Comparison of ENCODE assay signal across 1 cellular context in the genomic region with DNA sequence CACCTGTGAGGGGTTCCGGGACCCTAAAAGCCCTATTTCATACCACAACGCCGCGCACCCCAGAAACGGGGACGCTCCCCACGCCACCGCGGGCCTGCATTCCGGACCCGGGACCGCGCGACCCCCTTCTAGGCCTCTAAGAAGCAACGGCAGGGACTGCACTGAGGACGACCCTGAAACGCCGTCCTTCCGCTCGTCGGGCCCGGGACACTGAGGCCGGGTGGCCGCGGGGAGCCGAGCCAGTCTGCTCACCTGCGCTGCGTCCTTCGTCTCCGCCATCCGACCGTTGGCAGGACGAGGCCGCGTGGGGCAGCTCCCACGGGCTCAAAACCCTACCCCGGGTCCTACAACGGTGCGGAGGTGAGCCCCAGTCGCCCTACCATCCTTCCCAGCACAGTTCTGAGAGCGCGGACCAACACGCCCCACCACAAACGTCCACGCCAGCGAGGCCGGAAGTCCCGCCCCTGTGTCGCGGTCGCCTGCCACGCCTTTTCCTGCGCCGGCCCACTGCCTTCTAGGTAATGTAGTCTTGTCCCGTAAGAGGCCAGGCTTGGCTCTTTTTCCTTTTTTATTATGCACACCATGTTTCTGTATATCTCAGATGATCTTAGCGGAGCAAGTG.
TF ChIP-seq lines count a peak whose summit lies in the region.

A gene (minus strand): TSS at position 460 of the 622 bp plus-strand sequence. CDS start 181 bp downstream, at position 279.

TF ChIP-seq in GM12878, 131 proteins besides CTCF, POLR2A, EP300 and RAD21 (continued from another document and continues in another):
- TF ChIP-seq, protein P1, sequence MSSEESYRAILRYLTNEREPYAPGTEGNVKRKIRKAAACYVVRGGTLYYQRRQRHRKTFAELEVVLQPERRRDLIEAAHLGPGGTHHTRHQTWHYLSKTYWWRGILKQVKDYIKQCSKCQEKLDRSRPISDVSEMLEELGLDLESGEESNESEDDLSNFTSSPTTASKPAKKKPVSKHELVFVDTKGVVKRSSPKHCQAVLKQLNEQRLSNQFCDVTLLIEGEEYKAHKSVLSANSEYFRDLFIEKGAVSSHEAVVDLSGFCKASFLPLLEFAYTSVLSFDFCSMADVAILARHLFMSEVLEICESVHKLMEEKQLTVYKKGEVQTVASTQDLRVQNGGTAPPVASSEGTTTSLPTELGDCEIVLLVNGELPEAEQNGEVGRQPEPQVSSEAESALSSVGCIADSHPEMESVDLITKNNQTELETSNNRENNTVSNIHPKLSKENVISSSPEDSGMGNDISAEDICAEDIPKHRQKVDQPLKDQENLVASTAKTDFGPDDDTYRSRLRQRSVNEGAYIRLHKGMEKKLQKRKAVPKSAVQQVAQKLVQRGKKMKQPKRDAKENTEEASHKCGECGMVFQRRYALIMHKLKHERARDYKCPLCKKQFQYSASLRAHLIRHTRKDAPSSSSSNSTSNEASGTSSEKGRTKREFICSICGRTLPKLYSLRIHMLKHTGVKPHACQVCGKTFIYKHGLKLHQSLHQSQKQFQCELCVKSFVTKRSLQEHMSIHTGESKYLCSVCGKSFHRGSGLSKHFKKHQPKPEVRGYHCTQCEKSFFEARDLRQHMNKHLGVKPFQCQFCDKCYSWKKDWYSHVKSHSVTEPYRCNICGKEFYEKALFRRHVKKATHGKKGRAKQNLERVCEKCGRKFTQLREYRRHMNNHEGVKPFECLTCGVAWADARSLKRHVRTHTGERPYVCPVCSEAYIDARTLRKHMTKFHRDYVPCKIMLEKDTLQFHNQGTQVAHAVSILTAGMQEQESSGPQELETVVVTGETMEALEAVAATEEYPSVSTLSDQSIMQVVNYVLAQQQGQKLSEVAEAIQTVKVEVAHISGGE (CRISPR knock-in tag; IDR thresholded peaks at IDR 0.05) = no peak
- TF ChIP-seq, protein P2, sequence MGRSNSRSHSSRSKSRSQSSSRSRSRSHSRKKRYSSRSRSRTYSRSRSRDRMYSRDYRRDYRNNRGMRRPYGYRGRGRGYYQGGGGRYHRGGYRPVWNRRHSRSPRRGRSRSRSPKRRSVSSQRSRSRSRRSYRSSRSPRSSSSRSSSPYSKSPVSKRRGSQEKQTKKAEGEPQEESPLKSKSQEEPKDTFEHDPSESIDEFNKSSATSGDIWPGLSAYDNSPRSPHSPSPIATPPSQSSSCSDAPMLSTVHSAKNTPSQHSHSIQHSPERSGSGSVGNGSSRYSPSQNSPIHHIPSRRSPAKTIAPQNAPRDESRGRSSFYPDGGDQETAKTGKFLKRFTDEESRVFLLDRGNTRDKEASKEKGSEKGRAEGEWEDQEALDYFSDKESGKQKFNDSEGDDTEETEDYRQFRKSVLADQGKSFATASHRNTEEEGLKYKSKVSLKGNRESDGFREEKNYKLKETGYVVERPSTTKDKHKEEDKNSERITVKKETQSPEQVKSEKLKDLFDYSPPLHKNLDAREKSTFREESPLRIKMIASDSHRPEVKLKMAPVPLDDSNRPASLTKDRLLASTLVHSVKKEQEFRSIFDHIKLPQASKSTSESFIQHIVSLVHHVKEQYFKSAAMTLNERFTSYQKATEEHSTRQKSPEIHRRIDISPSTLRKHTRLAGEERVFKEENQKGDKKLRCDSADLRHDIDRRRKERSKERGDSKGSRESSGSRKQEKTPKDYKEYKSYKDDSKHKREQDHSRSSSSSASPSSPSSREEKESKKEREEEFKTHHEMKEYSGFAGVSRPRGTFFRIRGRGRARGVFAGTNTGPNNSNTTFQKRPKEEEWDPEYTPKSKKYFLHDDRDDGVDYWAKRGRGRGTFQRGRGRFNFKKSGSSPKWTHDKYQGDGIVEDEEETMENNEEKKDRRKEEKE (IDR thresholded peaks at IDR 0.05) = no peak
- TF ChIP-seq TCF3 (IDR thresholded peaks at IDR 0.05; ENCODE audit: borderline replicate concordance, insufficient read depth, low read depth, low read length) (no peak), STAT1 (conservative IDR thresholded peaks at IDR 0.05) (no peak), RUNX3 (IDR thresholded peaks at IDR 0.05; ENCODE audit: low read length) (peak; percentile 73), NBN (IDR thresholded peaks at IDR 0.05) (peak; percentile 32; the same call in 1 of the 2 replicates), CREM (IDR thresholded peaks at IDR 0.05; ENCODE audit: low read depth) (peak; percentile 96), MTA2 (IDR thresholded peaks at IDR 0.05; ENCODE audit: low read depth) (no peak), LARP7 (IDR thresholded peaks at IDR 0.05) (peak; percentile 59; the same call in 1 of the 2 replicates), NRF1 (conservative IDR thresholded peaks at IDR 0.05; ENCODE audit: low read depth, low read length) (no peak), CBX3 (IDR thresholded peaks at IDR 0.05; ENCODE audit: borderline replicate concordance, low read depth) (no peak), CHD2 (IDR thresholded peaks at IDR 0.05; ENCODE audit: borderline replicate concordance, low read depth, low read length) (peak; percentile 80), TCF7 (IDR thresholded peaks at IDR 0.05; ENCODE audit: borderline replicate concordance) (no peak), SIN3A (IDR thresholded peaks at IDR 0.05; ENCODE audit: low read depth, low read length) (0 out of 2 replicates have a peak, but pooled peaks have one; percentile 49), MTA3 (IDR thresholded peaks at IDR 0.05; ENCODE audit: borderline replicate concordance, low read length) (no peak), WRNIP1 (IDR thresholded peaks at IDR 0.05; ENCODE audit: borderline replicate concordance, low read depth, low read length) (no peak), SUPT20H (IDR thresholded peaks at IDR 0.05; ENCODE audit: borderline replicate concordance, control insufficient read depth, low read depth, low read length) (no peak), SPI1 (IDR thresholded peaks at IDR 0.05; ENCODE audit: borderline replicate concordance, insufficient read depth, low read depth, low read length) (no peak), JUNB (IDR thresholded peaks at IDR 0.05) (no peak), SREBF1 (IDR thresholded peaks at IDR 0.05; ENCODE audit: low read length) (0 out of 2 replicates have a peak, but pooled peaks have one; percentile 7), CHD4 (IDR thresholded peaks at IDR 0.05) (no peak), NFXL1 (IDR thresholded peaks at IDR 0.05; ENCODE audit: borderline replicate concordance) (no peak), FOS (IDR thresholded peaks at IDR 0.05; ENCODE audit: borderline replicate concordance, extremely low read depth, insufficient read length) (no peak), EED (IDR thresholded peaks at IDR 0.05; ENCODE audit: low read depth) (no peak), CREB1 (IDR thresholded peaks at IDR 0.05; ENCODE audit: low read depth) (peak; percentile 91), POU2F2 (IDR thresholded peaks at IDR 0.05; ENCODE audit: borderline replicate concordance, low read depth, low read length) (0 out of 3 replicates have a peak, but pooled peaks have one; percentile 16), RAD51 (IDR thresholded peaks at IDR 0.05) (no peak), SMARCA5 (IDR thresholded peaks at IDR 0.05) (no peak), MXI1 (IDR thresholded peaks at IDR 0.05; ENCODE audit: low read depth, low read length) (peak; percentile 79), KLF5 (IDR thresholded peaks at IDR 0.05; ENCODE audit: partially characterized antibody) (peak; percentile 56), TARDBP (IDR thresholded peaks at IDR 0.05; ENCODE audit: borderline replicate concordance) (peak; percentile 81; the same call in 1 of the 2 replicates)
- TF ChIP-seq, protein P3, sequence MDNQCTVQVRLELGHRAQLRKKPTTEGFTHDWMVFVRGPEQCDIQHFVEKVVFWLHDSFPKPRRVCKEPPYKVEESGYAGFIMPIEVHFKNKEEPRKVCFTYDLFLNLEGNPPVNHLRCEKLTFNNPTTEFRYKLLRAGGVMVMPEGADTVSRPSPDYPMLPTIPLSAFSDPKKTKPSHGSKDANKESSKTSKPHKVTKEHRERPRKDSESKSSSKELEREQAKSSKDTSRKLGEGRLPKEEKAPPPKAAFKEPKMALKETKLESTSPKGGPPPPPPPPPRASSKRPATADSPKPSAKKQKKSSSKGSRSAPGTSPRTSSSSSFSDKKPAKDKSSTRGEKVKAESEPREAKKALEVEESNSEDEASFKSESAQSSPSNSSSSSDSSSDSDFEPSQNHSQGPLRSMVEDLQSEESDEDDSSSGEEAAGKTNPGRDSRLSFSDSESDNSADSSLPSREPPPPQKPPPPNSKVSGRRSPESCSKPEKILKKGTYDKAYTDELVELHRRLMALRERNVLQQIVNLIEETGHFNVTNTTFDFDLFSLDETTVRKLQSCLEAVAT (IDR thresholded peaks at IDR 0.05) = no peak
- TF ChIP-seq, protein P4, sequence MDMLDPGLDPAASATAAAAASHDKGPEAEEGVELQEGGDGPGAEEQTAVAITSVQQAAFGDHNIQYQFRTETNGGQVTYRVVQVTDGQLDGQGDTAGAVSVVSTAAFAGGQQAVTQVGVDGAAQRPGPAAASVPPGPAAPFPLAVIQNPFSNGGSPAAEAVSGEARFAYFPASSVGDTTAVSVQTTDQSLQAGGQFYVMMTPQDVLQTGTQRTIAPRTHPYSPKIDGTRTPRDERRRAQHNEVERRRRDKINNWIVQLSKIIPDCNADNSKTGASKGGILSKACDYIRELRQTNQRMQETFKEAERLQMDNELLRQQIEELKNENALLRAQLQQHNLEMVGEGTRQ (IDR thresholded peaks at IDR 0.05; ENCODE audit: borderline replicate concordance, low read depth, low read length) = no peak
- TF ChIP-seq, protein P5, sequence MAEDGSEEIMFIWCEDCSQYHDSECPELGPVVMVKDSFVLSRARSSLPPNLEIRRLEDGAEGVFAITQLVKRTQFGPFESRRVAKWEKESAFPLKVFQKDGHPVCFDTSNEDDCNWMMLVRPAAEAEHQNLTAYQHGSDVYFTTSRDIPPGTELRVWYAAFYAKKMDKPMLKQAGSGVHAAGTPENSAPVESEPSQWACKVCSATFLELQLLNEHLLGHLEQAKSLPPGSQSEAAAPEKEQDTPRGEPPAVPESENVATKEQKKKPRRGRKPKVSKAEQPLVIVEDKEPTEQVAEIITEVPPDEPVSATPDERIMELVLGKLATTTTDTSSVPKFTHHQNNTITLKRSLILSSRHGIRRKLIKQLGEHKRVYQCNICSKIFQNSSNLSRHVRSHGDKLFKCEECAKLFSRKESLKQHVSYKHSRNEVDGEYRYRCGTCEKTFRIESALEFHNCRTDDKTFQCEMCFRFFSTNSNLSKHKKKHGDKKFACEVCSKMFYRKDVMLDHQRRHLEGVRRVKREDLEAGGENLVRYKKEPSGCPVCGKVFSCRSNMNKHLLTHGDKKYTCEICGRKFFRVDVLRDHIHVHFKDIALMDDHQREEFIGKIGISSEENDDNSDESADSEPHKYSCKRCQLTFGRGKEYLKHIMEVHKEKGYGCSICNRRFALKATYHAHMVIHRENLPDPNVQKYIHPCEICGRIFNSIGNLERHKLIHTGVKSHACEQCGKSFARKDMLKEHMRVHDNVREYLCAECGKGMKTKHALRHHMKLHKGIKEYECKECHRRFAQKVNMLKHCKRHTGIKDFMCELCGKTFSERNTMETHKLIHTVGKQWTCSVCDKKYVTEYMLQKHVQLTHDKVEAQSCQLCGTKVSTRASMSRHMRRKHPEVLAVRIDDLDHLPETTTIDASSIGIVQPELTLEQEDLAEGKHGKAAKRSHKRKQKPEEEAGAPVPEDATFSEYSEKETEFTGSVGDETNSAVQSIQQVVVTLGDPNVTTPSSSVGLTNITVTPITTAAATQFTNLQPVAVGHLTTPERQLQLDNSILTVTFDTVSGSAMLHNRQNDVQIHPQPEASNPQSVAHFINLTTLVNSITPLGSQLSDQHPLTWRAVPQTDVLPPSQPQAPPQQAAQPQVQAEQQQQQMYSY (CRISPR knock-in tag; IDR thresholded peaks at IDR 0.05) = no peak
- TF ChIP-seq, protein P6, sequence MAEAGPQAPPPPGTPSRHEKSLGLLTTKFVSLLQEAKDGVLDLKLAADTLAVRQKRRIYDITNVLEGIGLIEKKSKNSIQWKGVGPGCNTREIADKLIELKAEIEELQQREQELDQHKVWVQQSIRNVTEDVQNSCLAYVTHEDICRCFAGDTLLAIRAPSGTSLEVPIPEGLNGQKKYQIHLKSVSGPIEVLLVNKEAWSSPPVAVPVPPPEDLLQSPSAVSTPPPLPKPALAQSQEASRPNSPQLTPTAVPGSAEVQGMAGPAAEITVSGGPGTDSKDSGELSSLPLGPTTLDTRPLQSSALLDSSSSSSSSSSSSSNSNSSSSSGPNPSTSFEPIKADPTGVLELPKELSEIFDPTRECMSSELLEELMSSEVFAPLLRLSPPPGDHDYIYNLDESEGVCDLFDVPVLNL (IDR thresholded peaks at IDR 0.05; ENCODE audit: low read depth, low read length) = no peak
- TF ChIP-seq, protein P7, sequence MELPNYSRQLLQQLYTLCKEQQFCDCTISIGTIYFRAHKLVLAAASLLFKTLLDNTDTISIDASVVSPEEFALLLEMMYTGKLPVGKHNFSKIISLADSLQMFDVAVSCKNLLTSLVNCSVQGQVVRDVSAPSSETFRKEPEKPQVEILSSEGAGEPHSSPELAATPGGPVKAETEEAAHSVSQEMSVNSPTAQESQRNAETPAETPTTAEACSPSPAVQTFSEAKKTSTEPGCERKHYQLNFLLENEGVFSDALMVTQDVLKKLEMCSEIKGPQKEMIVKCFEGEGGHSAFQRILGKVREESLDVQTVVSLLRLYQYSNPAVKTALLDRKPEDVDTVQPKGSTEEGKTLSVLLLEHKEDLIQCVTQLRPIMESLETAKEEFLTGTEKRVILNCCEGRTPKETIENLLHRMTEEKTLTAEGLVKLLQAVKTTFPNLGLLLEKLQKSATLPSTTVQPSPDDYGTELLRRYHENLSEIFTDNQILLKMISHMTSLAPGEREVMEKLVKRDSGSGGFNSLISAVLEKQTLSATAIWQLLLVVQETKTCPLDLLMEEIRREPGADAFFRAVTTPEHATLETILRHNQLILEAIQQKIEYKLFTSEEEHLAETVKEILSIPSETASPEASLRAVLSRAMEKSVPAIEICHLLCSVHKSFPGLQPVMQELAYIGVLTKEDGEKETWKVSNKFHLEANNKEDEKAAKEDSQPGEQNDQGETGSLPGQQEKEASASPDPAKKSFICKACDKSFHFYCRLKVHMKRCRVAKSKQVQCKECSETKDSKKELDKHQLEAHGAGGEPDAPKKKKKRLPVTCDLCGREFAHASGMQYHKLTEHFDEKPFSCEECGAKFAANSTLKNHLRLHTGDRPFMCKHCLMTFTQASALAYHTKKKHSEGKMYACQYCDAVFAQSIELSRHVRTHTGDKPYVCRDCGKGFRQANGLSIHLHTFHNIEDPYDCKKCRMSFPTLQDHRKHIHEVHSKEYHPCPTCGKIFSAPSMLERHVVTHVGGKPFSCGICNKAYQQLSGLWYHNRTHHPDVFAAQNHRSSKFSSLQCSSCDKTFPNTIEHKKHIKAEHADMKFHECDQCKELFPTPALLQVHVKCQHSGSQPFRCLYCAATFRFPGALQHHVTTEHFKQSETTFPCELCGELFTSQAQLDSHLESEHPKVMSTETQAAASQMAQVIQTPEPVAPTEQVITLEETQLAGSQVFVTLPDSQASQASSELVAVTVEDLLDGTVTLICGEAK (IDR thresholded peaks at IDR 0.05; ENCODE audit: borderline replicate concordance) = peak; percentile 94
- TF ChIP-seq, protein P8, sequence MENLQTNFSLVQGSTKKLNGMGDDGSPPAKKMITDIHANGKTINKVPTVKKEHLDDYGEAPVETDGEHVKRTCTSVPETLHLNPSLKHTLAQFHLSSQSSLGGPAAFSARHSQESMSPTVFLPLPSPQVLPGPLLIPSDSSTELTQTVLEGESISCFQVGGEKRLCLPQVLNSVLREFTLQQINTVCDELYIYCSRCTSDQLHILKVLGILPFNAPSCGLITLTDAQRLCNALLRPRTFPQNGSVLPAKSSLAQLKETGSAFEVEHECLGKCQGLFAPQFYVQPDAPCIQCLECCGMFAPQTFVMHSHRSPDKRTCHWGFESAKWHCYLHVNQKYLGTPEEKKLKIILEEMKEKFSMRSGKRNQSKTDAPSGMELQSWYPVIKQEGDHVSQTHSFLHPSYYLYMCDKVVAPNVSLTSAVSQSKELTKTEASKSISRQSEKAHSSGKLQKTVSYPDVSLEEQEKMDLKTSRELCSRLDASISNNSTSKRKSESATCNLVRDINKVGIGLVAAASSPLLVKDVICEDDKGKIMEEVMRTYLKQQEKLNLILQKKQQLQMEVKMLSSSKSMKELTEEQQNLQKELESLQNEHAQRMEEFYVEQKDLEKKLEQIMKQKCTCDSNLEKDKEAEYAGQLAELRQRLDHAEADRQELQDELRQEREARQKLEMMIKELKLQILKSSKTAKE (IDR thresholded peaks at IDR 0.05; ENCODE audit: low read depth, poor library complexity, severe bottlenecking) = no peak
